8 cellular contexts compared by ENCODE assay signal in the genomic region with DNA sequence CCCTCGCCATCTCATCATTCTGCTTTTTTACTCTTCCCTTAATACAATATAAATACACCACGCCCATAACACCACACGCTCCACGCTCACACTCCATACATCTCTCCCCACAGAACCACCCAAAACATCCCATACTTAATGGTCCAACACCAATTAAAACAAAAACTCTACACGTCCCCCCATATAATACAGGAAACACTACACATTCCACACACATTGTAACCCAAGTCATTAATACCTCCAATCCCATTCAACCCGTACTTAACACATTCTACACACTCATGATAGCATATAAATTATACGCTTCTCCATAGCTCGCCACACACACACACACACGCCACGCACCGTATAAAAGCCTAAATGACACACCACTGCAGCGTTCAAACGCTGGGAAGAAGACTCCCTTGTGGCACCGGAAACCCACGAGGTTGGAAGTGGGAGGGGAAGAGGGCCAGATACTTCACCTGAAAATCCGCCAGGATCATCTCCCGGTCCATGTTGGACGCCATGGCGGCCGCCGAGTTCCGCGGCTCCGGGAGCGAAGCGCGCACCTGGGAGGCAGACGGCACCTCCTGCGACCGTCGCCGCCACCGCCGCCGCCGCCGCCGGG. TPM values are rescaled to one million over a fixed set of nuclear protein-coding genes. Genes with fewer than 3 reads are reported as not detected.
DNase-seq lines count a peak whose midpoint lies in the region; ATAC-seq lines count a peak whose summit lies in the region.

No MANE protein-coding gene starts in this region.

- CTCF ChIA-PET in CD8-positive, alpha-beta memory T cell (lab: Charles Lee), result interaction anchor here (0.8 to 1.1 kb wide), 2 partner anchors 9 to 30 kb away, joined by 3 to 6 read pairs; no protein-coding TSS in a partner anchor

- peak overlapping the region; percentile 75 for H3K27ac ChIP-seq in CD8-positive, alpha-beta memory T cell (ENCODE audit: low read depth, low read length)
- peak overlapping the region; percentile 77 for H3K27ac ChIP-seq in right cardiac atrium (ENCODE audit: low read length)

- H3K9me3 ChIP-seq in CD8-positive, alpha-beta memory T cell (ENCODE audit: low read length), result no peaks in the 10 kb centered on the region
- H3K9me3 ChIP-seq in MG63 (no peaks in the 10 kb centered on the region), right cardiac atrium (ENCODE audit: control insufficient read depth, low read length) (no peaks in the 10 kb centered on the region)

- H3K4me1 ChIP-seq in CD8-positive, alpha-beta memory T cell (ENCODE audit: insufficient read depth, low read length), result peaks cover 11% of the 10 kb centered on the region
- no peaks in the 10 kb centered on the region for H3K4me1 ChIP-seq in right cardiac atrium (ENCODE audit: control insufficient read depth, insufficient read depth, low read length)

- peaks cover 0 to 4% of the 10 kb centered on the region in 2 donors for H3K27me3 Mint-ChIP-seq in CD8-positive, alpha-beta memory T cell

- POLR2A ChIA-PET in CD8-positive, alpha-beta memory T cell (lab: Charles Lee), result interaction anchor here (1.2 to 3.5 kb wide), 2 partner anchors 10 to 18 kb away, joined by 5 to 43 read pairs; a partner anchor contains a TSS

- DNase-seq in CD8-positive, alpha-beta memory T cell, result no peak
- DNase-seq in MG63, result peak; percentile 48
- no peak for DNase-seq in activated naive CD4-positive, alpha-beta T cell treated with anti-CD3 and anti-CD28 coated beads, Interleukin-2, amount 50 U/mL, for 72 hours (ENCODE audit: low spot score in 2 of 2)
- DNase-seq in right cardiac atrium, result peak in 1 of 3 donors; percentile 59
- no peak for DNase-seq in skeletal muscle cell (ENCODE audit: low read depth)
- no peak for DNase-seq in COLO829 (ENCODE audit: low spot score)
- DNase-seq in stimulated activated CD4-positive, alpha-beta T cell treated with anti-CD3 and anti-CD28 coated beads, Interleukin-1b, Interleukin-23, amount 100 ng/mL, for 48 hours, result no peak

- intact Hi-C loops in right cardiac atrium (cut with DNase I), result no loop called here

- H3K4me3 Mint-ChIP-seq in CD8-positive, alpha-beta memory T cell, result peak overlapping the region; percentile 80 to 94 (median 88)

- no peaks in the 10 kb centered on the region for H3K9me3 Mint-ChIP-seq in CD8-positive, alpha-beta memory T cell
- no peaks in the 10 kb centered on the region for H3K9me3 Mint-ChIP-seq in activated naive CD4-positive, alpha-beta T cell treated with anti-CD3 and anti-CD28 coated beads, Interleukin-2, amount 50 U/mL, for 72 hours

- peak; percentile 27 for ATAC-seq in GM19035 (IDR thresholded peaks at IDR 0.05; ENCODE audit: unreplicated experiment)
- ATAC-seq in activated naive CD4-positive, alpha-beta T cell treated with anti-CD3 and anti-CD28 coated beads, Interleukin-2, amount 50 U/mL, for 72 hours, result peak; percentile 28 to 34
- ATAC-seq in right cardiac atrium, result no peak

- H3K27ac Mint-ChIP-seq in CD8-positive, alpha-beta memory T cell, result peak overlapping the region; percentile 39 to 91 (median 82)
- peak overlapping the region; percentile 51 to 92 for H3K27ac Mint-ChIP-seq in activated naive CD4-positive, alpha-beta T cell treated with anti-CD3 and anti-CD28 coated beads, Interleukin-2, amount 50 U/mL, for 72 hours

- peak overlapping the region; percentile 87 for H3K4me3 ChIP-seq in CD8-positive, alpha-beta memory T cell (ENCODE audit: low read length)
- H3K4me3 ChIP-seq in MG63, result peak overlapping the region; percentile 78
- H3K4me3 ChIP-seq in right cardiac atrium (ENCODE audit: low read length), result peak overlapping the region; percentile 95
- peak overlapping the region; percentile 86 for H3K4me3 ChIP-seq in skeletal muscle cell (ENCODE audit: low read depth, low read length)

- peaks cover 0 to 8% (median 0%) of the 10 kb centered on the region in 3 donors for H3K36me3 Mint-ChIP-seq in CD8-positive, alpha-beta memory T cell
- peaks cover 0 to 13% of the 10 kb centered on the region in 2 donors for H3K36me3 Mint-ChIP-seq in activated naive CD4-positive, alpha-beta T cell treated with anti-CD3 and anti-CD28 coated beads, Interleukin-2, amount 50 U/mL, for 72 hours

- no peaks in the 10 kb centered on the region for H3K36me3 ChIP-seq in CD8-positive, alpha-beta memory T cell (ENCODE audit: insufficient read depth, low read length)
- H3K36me3 ChIP-seq in MG63, result peaks cover 17% of the 10 kb centered on the region

- H3K27me3 ChIP-seq in CD8-positive, alpha-beta memory T cell (ENCODE audit: insufficient read depth, low read length, poor library complexity, severe bottlenecking), result no peaks in the 10 kb centered on the region
- H3K27me3 ChIP-seq in MG63 (no peaks in the 10 kb centered on the region), right cardiac atrium (ENCODE audit: control insufficient read depth, insufficient read depth) (no peaks in the 10 kb centered on the region)

- under 1% methylated on average over 38 of the region's 38 CpGs for WGBS in right cardiac atrium

- H3K4me1 Mint-ChIP-seq in CD8-positive, alpha-beta memory T cell, result peaks cover 21 to 40% (median 24%) of the 10 kb centered on the region in 3 donors

RNA-seq across cellular contexts. Expression of a gene that starts 0.7 kb away (rescaled TPM):
- total RNA-seq in CD8-positive, alpha-beta memory T cell, result 10 to 100 TPM; 78.2 to 87.1 TPM
- 66.4 TPM for polyA plus RNA-seq in CD8-positive, alpha-beta memory T cell
- total RNA-seq in MG63 (2014; rRNA removed; shearing (Covaris generic); ENCODE audit: low replicate concordance), result 58.6 and 111 TPM in 2 replicates
- 100 to 1,000 TPM in 1 of 2 donors, 10 to 100 TPM in 1; 58.1 to 101 TPM for total RNA-seq in activated naive CD4-positive, alpha-beta T cell treated with anti-CD3 and anti-CD28 coated beads, Interleukin-2, amount 50 U/mL, for 72 hours
- total RNA-seq in right cardiac atrium, result 10 to 100 TPM; 73.1 to 90.0 (median 82.3) TPM
- polyA plus RNA-seq in right cardiac atrium, result 52.3 TPM

RNA-seq across cellular contexts. Expression of a gene that starts 10.6 kb away (rescaled TPM):
- total RNA-seq in CD8-positive, alpha-beta memory T cell, result 1 to 10 TPM; 6.5 to 6.6 TPM
- 9.9 TPM for polyA plus RNA-seq in CD8-positive, alpha-beta memory T cell
- 80.5 and 107 TPM in 2 replicates for total RNA-seq in MG63 (2014; rRNA removed; shearing (Covaris generic); ENCODE audit: low replicate concordance)
- total RNA-seq in activated naive CD4-positive, alpha-beta T cell treated with anti-CD3 and anti-CD28 coated beads, Interleukin-2, amount 50 U/mL, for 72 hours, result 1 to 10 TPM; 5.6 to 10.0 TPM
- 10 to 100 TPM in 3 of 4 donors, 1 to 10 TPM in 1; 9.5 to 24.9 (median 21.7) TPM for total RNA-seq in right cardiac atrium
- polyA plus RNA-seq in right cardiac atrium, result 25.5 TPM

Comparison
In these comparisons a context has a peak if more than half of its experiments do, and no peak if none do; other contexts are left out.
1. ATAC-seq: peak in GM19035 (single experiment) and activated naive CD4-positive, alpha-beta T cell treated with anti-CD3 and anti-CD28 coated beads, Interleukin-2, amount 50 U/mL, for 72 hours (2 of 2); none in right cardiac atrium (0 of 2).
2. Peak in every context shown above with its lines, with median percentiles within 50 percentile points of each other: H3K4me3 ChIP-seq.